ENCODE assay signal across 1 cellular context in genomic region chr3:150787741-150788370, GRCh38.
A peak's percentile ranks its signal among the peaks of the same experiment; 100 is the strongest.
TF ChIP-seq lines count a peak whose summit lies in the region.

No MANE protein-coding gene starts in this region.

TF ChIP-seq in K562, 482 proteins besides CTCF, POLR2A, EP300 and RAD21 (continued from another document and continues in another):
- TF ChIP-seq, protein P1, sequence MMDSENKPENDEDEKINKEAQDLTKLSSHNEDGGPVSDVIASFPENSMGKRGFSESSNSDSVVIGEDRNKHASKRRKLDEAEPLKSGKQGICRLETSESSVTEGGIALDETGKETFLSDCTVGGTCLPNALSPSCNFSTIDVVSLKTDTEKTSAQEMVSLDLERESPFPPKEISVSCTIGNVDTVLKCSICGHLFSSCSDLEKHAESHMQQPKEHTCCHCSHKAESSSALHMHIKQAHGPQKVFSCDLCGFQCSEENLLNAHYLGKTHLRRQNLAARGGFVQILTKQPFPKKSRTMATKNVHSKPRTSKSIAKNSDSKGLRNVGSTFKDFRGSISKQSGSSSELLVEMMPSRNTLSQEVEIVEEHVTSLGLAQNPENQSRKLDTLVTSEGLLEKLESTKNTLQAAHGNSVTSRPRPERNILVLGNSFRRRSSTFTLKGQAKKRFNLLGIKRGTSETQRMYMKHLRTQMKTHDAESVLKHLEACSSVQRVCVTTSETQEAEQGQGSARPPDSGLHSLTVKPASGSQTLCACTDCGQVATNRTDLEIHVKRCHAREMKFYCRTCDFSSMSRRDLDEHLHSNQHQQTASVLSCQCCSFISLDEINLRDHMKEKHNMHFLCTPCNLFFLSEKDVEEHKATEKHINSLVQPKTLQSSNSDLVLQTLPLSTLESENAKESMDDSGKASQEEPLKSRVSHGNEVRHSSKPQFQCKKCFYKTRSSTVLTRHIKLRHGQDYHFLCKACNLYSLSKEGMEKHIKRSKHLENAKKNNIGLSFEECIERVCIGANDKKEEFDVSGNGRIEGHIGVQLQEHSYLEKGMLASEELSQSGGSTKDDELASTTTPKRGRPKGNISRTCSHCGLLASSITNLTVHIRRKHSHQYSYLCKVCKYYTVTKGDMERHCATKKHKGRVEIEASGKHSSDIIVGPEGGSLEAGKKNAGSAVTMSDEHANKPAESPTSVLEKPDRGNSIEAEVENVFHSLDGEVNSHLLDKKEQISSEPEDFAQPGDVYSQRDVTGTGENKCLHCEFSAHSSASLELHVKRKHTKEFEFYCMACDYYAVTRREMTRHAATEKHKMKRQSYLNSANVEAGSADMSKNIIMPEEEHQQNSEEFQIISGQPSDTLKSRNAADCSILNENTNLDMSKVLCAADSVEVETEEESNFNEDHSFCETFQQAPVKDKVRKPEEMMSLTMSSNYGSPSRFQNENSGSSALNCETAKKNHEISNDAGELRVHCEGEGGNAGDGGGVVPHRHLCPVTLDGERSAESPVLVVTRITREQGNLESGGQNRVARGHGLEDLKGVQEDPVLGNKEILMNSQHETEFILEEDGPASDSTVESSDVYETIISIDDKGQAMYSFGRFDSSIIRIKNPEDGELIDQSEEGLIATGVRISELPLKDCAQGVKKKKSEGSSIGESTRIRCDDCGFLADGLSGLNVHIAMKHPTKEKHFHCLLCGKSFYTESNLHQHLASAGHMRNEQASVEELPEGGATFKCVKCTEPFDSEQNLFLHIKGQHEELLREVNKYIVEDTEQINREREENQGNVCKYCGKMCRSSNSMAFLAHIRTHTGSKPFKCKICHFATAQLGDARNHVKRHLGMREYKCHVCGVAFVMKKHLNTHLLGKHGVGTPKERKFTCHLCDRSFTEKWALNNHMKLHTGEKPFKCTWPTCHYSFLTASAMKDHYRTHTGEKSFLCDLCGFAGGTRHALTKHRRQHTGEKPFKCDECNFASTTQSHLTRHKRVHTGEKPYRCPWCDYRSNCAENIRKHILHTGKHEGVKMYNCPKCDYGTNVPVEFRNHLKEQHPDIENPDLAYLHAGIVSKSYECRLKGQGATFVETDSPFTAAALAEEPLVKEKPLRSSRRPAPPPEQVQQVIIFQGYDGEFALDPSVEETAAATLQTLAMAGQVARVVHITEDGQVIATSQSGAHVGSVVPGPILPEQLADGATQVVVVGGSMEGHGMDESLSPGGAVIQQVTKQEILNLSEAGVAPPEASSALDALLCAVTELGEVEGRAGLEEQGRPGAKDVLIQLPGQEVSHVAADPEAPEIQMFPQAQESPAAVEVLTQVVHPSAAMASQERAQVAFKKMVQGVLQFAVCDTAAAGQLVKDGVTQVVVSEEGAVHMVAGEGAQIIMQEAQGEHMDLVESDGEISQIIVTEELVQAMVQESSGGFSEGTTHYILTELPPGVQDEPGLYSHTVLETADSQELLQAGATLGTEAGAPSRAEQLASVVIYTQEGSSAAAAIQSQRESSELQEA (IDR thresholded peaks at IDR 0.05; ENCODE audit: low read depth), result no peak
- TF ChIP-seq DIDO1 (tag; IDR thresholded peaks at IDR 0.05; ENCODE audit: low read depth) (no peak), CTBP1 (IDR thresholded peaks at IDR 0.05; ENCODE audit: borderline replicate concordance) (peak; percentile 41; the same call in 1 of the 2 replicates), ZNF280A (IDR thresholded peaks at IDR 0.05; ENCODE audit: low read depth, partially characterized antibody) (no peak), SNRNP70 (optimal IDR thresholded peaks at IDR 0.05; ENCODE audit: low read depth, low read length) (no peak), ATF1 (CRISPR knock-in tag; IDR thresholded peaks at IDR 0.05) (no peak), ATF1 (tag; IDR thresholded peaks at IDR 0.05) (no peak), MAFF (IDR thresholded peaks at IDR 0.05; ENCODE audit: low read length) (no peak), TCFL5 (CRISPR knock-in tag; conservative IDR thresholded peaks at IDR 0.05) (no peak), ZNF212 (CRISPR knock-in tag; IDR thresholded peaks at IDR 0.05) (no peak), ILF3 (IDR thresholded peaks at IDR 0.05; ENCODE audit: borderline replicate concordance) (no peak), ZNF146 (CRISPR knock-in tag; IDR thresholded peaks at IDR 0.05; ENCODE audit: unreplicated experiment) (no peak), MTA2 (IDR thresholded peaks at IDR 0.05; ENCODE audit: low read depth) (no peak), SOX6 (IDR thresholded peaks at IDR 0.05) (peak; percentile 29; the same call in 1 of the 2 replicates), ZHX1 (conservative IDR thresholded peaks at IDR 0.05; ENCODE audit: low read length) (no peak), ZNF140 (CRISPR knock-in tag; IDR thresholded peaks at IDR 0.05) (no peak), ZNF589 (CRISPR knock-in tag; IDR thresholded peaks at IDR 0.05; ENCODE audit: low read depth) (no peak), NELFE (IDR thresholded peaks at IDR 0.05; ENCODE audit: insufficient read depth, insufficient read length) (no peak), ETV6 (IDR thresholded peaks at IDR 0.05; ENCODE audit: borderline replicate concordance in 1 of 2, low read depth in 2 of 2, low read length in 1 of 2) (no peak), ETV6 (CRISPR knock-in tag; IDR thresholded peaks at IDR 0.05; ENCODE audit: borderline replicate concordance) (no peak), ETV1 (tag; conservative IDR thresholded peaks at IDR 0.05; ENCODE audit: low read depth) (no peak), PCBP1 (IDR thresholded peaks at IDR 0.05; ENCODE audit: low read depth, low read length, poor library complexity, severe bottlenecking) (no peak), ZNF551 (CRISPR knock-in tag; IDR thresholded peaks at IDR 0.05) (no peak), GTF2B (IDR thresholded peaks at IDR 0.05; ENCODE audit: extremely low read depth, insufficient read length) (no peak), ZFP36 (IDR thresholded peaks at IDR 0.05; ENCODE audit: low read depth, low read length, partially characterized antibody) (no peak)
- TF ChIP-seq, protein P2, sequence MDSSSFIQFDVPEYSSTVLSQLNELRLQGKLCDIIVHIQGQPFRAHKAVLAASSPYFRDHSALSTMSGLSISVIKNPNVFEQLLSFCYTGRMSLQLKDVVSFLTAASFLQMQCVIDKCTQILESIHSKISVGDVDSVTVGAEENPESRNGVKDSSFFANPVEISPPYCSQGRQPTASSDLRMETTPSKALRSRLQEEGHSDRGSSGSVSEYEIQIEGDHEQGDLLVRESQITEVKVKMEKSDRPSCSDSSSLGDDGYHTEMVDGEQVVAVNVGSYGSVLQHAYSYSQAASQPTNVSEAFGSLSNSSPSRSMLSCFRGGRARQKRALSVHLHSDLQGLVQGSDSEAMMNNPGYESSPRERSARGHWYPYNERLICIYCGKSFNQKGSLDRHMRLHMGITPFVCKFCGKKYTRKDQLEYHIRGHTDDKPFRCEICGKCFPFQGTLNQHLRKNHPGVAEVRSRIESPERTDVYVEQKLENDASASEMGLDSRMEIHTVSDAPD (CRISPR knock-in tag; IDR thresholded peaks at IDR 0.05), result no peak
- TF ChIP-seq, protein P3, sequence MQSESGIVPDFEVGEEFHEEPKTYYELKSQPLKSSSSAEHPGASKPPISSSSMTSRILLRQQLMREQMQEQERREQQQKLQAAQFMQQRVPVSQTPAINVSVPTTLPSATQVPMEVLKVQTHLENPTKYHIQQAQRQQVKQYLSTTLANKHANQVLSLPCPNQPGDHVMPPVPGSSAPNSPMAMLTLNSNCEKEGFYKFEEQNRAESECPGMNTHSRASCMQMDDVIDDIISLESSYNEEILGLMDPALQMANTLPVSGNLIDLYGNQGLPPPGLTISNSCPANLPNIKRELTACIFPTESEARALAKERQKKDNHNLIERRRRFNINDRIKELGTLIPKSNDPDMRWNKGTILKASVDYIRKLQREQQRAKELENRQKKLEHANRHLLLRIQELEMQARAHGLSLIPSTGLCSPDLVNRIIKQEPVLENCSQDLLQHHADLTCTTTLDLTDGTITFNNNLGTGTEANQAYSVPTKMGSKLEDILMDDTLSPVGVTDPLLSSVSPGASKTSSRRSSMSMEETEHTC (IDR thresholded peaks at IDR 0.05), result peak; percentile 80
- TF ChIP-seq, protein P4, sequence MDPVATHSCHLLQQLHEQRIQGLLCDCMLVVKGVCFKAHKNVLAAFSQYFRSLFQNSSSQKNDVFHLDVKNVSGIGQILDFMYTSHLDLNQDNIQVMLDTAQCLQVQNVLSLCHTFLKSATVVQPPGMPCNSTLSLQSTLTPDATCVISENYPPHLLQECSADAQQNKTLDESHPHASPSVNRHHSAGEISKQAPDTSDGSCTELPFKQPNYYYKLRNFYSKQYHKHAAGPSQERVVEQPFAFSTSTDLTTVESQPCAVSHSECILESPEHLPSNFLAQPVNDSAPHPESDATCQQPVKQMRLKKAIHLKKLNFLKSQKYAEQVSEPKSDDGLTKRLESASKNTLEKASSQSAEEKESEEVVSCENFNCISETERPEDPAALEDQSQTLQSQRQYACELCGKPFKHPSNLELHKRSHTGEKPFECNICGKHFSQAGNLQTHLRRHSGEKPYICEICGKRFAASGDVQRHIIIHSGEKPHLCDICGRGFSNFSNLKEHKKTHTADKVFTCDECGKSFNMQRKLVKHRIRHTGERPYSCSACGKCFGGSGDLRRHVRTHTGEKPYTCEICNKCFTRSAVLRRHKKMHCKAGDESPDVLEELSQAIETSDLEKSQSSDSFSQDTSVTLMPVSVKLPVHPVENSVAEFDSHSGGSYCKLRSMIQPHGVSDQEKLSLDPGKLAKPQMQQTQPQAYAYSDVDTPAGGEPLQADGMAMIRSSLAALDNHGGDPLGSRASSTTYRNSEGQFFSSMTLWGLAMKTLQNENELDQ (CRISPR knock-in tag; IDR thresholded peaks at IDR 0.05; ENCODE audit: borderline replicate concordance), result no peak
